11 cellular contexts compared by ENCODE assay signal in the genomic region with DNA sequence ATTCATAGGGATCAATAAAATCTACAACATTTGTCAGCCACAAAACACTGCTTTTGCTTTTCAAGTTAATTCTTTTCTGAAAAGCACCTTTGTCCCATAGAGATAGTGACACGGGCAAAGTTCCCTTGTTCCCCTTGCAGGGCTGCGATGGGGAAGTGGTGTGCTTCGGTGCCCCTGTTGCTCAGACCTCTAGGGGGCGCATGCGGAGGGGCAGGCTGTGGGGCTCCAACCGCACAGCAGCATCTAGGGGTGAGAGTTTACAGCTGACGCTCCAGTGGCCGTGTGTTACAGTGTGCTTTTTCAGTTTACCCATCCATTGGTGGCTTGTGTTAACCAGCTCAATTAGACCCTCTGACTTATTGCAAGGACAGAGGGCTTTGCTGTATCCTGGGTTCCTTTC.
DNase-seq lines count a peak whose midpoint lies in the region; ATAC-seq and TF ChIP-seq lines count a peak whose summit lies in the region.
"Had no signal": no experiment of that assay in that cellular context is flagged by ENCODE, and none has a peak within 500 bp of the region (broad histone marks: within the 10 kb centered on the region; RNA-seq: fewer than 3 reads in every experiment).

No MANE protein-coding gene starts in this region.

- peak; percentile 37 for TF ChIP-seq CTCF in GM12864 (IDR thresholded peaks at IDR 0.05; ENCODE audit: low read depth, low read length, missing control alignments)

- no peak for DNase-seq in GM12864 (ENCODE audit: low read depth)
- peak; percentile 44 for DNase-seq in RPMI8226
- peak; percentile 37 for DNase-seq in iPS-NIHi7 (ENCODE audit: extremely low spot score)
- no peak for DNase-seq in NCI-H748 treated with DMSO at 0.1 percent for 48 hours (lab: John Stamatoyannopoulos, UW)
- no peak for DNase-seq in cortex of kidney (lab: John Stamatoyannopoulos, UW)
- DNase-seq in NCI-H2029 (lab: John Stamatoyannopoulos, UW), result no peak
- DNase-seq: NCI-H1105 treated with DMSO at 0.1 percent for 48 hours, NCI-H345, substantia nigra had no signal

- no peak overlapping the region for H3K4me3 ChIP-seq in GM12864 (ENCODE audit: low read depth, low read length)
- H3K4me3 ChIP-seq: lung had no signal

- ATAC-seq in HG02885 (IDR thresholded peaks at IDR 0.05; ENCODE audit: poor library complexity, unreplicated experiment), result peak; percentile 49

Comparison
In these comparisons a context has a peak if more than half of its experiments do, and no peak if none do; other contexts are left out.
1. DNase-seq: peak in RPMI8226 (single experiment) and iPS-NIHi7 (single experiment); none in GM12864 (single experiment), NCI-H748 treated with DMSO at 0.1 percent for 48 hours (single experiment), cortex of kidney (single experiment) and NCI-H2029 (single experiment).